ENCODE assay signal across 9 cellular contexts in the genomic region with DNA sequence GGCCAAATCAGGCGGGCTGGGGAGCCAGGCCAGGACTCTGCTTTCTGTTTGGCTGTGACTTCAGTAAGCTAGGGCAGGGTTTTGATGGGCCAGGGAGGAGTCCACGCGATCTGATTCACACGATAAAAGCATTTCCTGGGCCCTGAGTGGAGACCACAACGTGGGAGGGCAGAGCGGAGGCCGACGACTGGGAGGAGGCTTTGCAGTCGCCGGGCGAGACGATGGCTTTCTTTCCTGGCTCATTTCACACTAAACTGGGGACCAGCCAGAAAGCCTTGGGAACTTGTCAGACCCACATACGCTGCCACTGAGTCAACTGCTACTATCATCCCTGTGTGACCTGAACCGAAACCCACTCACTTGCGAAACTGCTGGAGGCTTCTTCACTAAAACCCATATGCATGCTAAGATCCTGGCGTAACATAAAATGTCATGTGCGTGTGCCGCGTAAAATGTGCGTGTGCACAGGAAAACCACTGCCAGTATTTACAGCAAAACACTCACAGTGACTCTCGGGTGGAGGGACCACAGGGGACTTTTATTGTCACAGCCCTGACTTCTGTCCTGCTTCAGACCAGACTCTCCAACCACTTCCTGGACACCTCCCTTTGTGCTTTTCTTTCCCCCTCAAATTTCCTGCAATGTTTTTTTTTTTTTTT. TPM values are rescaled to one million over a fixed set of nuclear protein-coding genes. Genes with fewer than 3 reads are reported as not detected.
A peak's percentile ranks its signal among the peaks of the same experiment; 100 is the strongest.
DNase-seq lines count a peak whose midpoint lies in the region; ATAC-seq, FAIRE-seq and TF ChIP-seq lines count a peak whose summit lies in the region.
"Had no signal": no experiment of that assay in that cellular context is flagged by ENCODE, and none has a peak within 500 bp of the region (broad histone marks: within the 10 kb centered on the region; RNA-seq: fewer than 3 reads in every experiment).

No MANE protein-coding gene starts in this region.

- H2AFZ ChIP-seq in MM.1S (ENCODE audit: low read length): peak overlapping the region; percentile 52

- H3K4me3 ChIP-seq in MM.1S (ENCODE audit: low read length): peak overlapping the region; percentile 20
- H3K4me3 ChIP-seq in fibroblast of villous mesenchyme (ENCODE audit: low read depth, low read length): peak overlapping the region; percentile 28
- H3K4me3 ChIP-seq in small intestine (ENCODE audit: low read depth in 1 of 2, low read length in 2 of 2): no peak overlapping the region

- H3K27me3 ChIP-seq in MM.1S (replicated peaks; ENCODE audit: insufficient read depth, low read length): peaks cover 16% of the 10 kb centered on the region
- no peaks in the 10 kb centered on the region for H3K27me3 ChIP-seq in small intestine (ENCODE audit: control insufficient read depth in 2 of 2, insufficient read depth in 2 of 2, low read length in 2 of 2)

- TF ChIP-seq CTCF in MM.1S (IDR thresholded peaks at IDR 0.05; ENCODE audit: low read length): no peak
- TF ChIP-seq CTCF in fibroblast of villous mesenchyme (IDR thresholded peaks at IDR 0.05; ENCODE audit: insufficient read depth, low read depth, low read length): no peak

- WGBS in small intestine, 3 donors: 40 to 71% (median 57%) methylated on average over 21 of the region's 21 CpGs

- H3K27ac ChIP-seq in MM.1S (ENCODE audit: low read length) (peak overlapping the region; percentile 45; the same call in 1 of the 2 replicates), small intestine (ENCODE audit: low read depth in 1 of 2, low read length in 1 of 2) (peak overlapping the region; percentile 7 to 92)

- H3K79me2 ChIP-seq in MM.1S (ENCODE audit: low read length): no peaks in the 10 kb centered on the region

- no peak for FAIRE-seq in small intestine (lab: Jason Lieb, UNC)

- peak overlapping the region; percentile 25; the same call in 1 of the 2 replicates for H3K9ac ChIP-seq in MM.1S (ENCODE audit: low read length)

- peak overlapping the region; percentile 66 for H3K4me2 ChIP-seq in MM.1S (ENCODE audit: low read depth, low read length)

- H3K9me2 ChIP-seq in MM.1S (replicated peaks; ENCODE audit: insufficient read depth, low read length): no peaks in the 10 kb centered on the region

- no peaks in the 10 kb centered on the region for H4K20me1 ChIP-seq in MM.1S (ENCODE audit: insufficient read depth, low read length)

- ATAC-seq in GM18520 (IDR thresholded peaks at IDR 0.05; ENCODE audit: unreplicated experiment) (peak; percentile 57), GM19351 (IDR thresholded peaks at IDR 0.05; ENCODE audit: unreplicated experiment) (no peak), HG03039 (IDR thresholded peaks at IDR 0.05; ENCODE audit: unreplicated experiment) (no peak)

- no peaks in the 10 kb centered on the region for H3K9me3 ChIP-seq in MM.1S (replicated peaks; ENCODE audit: insufficient read depth, low read length)
- no peaks in the 10 kb centered on the region for H3K9me3 ChIP-seq in small intestine (ENCODE audit: control insufficient read depth, low read depth)

- peaks cover 5% of the 10 kb centered on the region for H3K4me1 ChIP-seq in MM.1S (ENCODE audit: low read length)
- H3K4me1 ChIP-seq in small intestine (ENCODE audit: control insufficient read depth in 2 of 2, insufficient read depth in 1 of 2, low read depth in 1 of 2, low read length in 1 of 2): no peaks in the 10 kb centered on the region

- peak; percentile 57 for DNase-seq in MM.1S
- DNase-seq in activated T-cell treated with anti-CD3 and anti-CD28 coated beads, Interleukin-2, amount 50 U/mL, for 1 hour: peak; percentile 81
- peak; percentile 98 for DNase-seq in fibroblast of villous mesenchyme (ENCODE audit: low read depth)
- DNase-seq in small intestine: peak; percentile 70
- no peak for DNase-seq in NCI-H1417 (lab: John Stamatoyannopoulos, UW)

- H3K36me3 ChIP-seq in MM.1S (replicated peaks; ENCODE audit: insufficient read depth, low read length) (no peaks in the 10 kb centered on the region), small intestine (ENCODE audit: control insufficient read depth in 2 of 2, insufficient read depth in 2 of 2, low read length in 2 of 2) (no peaks in the 10 kb centered on the region)

- H3F3A ChIP-seq in MM.1S (ENCODE audit: insufficient read depth, low read length): no peaks in the 10 kb centered on the region; the same call in 1 of the 2 replicates

RNA-seq across cellular contexts. Expression of gene RHBDF2, which starts 14.2 kb away (rescaled TPM):
- total RNA-seq in fibroblast of villous mesenchyme: 13.4 and 14.2 TPM in 2 replicates
- polyA plus RNA-seq in small intestine: 10 to 100 TPM in 1 of 3 donors, 1 to 10 TPM in 2; 2.0 to 17.7 (median 4.1) TPM

RNA-seq across cellular contexts. Expression of gene CYGB, which starts 22.1 kb away (rescaled TPM):
- total RNA-seq in fibroblast of villous mesenchyme: 11.7 and 14.2 TPM in 2 replicates
- 10 to 100 TPM in 2 of 3 donors, 1 to 10 TPM in 1; 1.1 to 35.4 (median 13.2) TPM for polyA plus RNA-seq in small intestine

RNA-seq across cellular contexts. Expression of gene PRCD, which starts 24.4 kb away (rescaled TPM):
- total RNA-seq in fibroblast of villous mesenchyme: 1.6 and 2.2 TPM in 2 replicates
- polyA plus RNA-seq in small intestine: 1 to 10 TPM in 2 of 3 donors, not detected in 1; 1.6 to 2.2 TPM
- total RNA-seq: NCI-H460 had no signal

RNA-seq across cellular contexts. Expression of gene AANAT, which starts 48.0 kb away (rescaled TPM):
- not detected in 2 replicates for total RNA-seq in fibroblast of villous mesenchyme
- polyA plus RNA-seq in small intestine: not detected
- total RNA-seq: NCI-H460 had no signal

Comparison
In these comparisons a context has a peak if more than half of its experiments do, and no peak if none do; other contexts are left out.
1. DNase-seq: peak in MM.1S (single experiment), activated T-cell treated with anti-CD3 and anti-CD28 coated beads, Interleukin-2, amount 50 U/mL, for 1 hour (single experiment), fibroblast of villous mesenchyme (single experiment) and small intestine (single experiment); none in NCI-H1417 (0 of 3).
2. H3K4me3 ChIP-seq: peak in MM.1S (single experiment) and fibroblast of villous mesenchyme (single experiment); none in small intestine (0 of 2).